8 cellular contexts compared by ENCODE assay signal in genomic region chr1:9910080-9910424, GRCh38. TPM values are rescaled to one million over a fixed set of nuclear protein-coding genes. Genes with fewer than 3 reads are reported as not detected.
DNase-seq lines count a peak whose midpoint lies in the region; ATAC-seq lines count a peak whose summit lies in the region.

Gene CTNNBIP1 (minus strand): TSS chr1:9910269. CDS start chr1:9872064, 38,205 bp downstream.

- intact Hi-C loops in posterior vena cava (cut with DNase I) = no loop called here

- DNase-seq in 8988T (peak; percentile 70), T-helper 17 cell (no peak), glomerular endothelial cell (ENCODE audit: extremely low read depth, low read depth, low spot score) (no peak), posterior vena cava (ENCODE audit: low spot score) (no peak), cortex of kidney (lab: John Stamatoyannopoulos, UW) (no peak)
- no peak for DNase-seq in NK-92 treated with Interleukin-12 subunit alpha and Interleukin-12 subunit beta, amount 100 ng/mL, for 24 hours (lab: John Stamatoyannopoulos, UW)

- peaks cover 32% of the 10 kb centered on the region for H3K4me1 Mint-ChIP-seq in T-helper 17 cell

- ATAC-seq in GM18909 (IDR thresholded peaks at IDR 0.05; ENCODE audit: poor library complexity, unreplicated experiment) (peak; percentile 80), HG03139 (IDR thresholded peaks at IDR 0.05; ENCODE audit: unreplicated experiment) (peak; percentile 81), T-helper 17 cell (peak; percentile 80)

- H3K4me3 Mint-ChIP-seq in T-helper 17 cell = peak within 1 kb of the TSS; percentile 99

- no peaks in the 10 kb centered on the region for H3K9me3 ChIP-seq in T-helper 17 cell (ENCODE audit: control insufficient read depth, low read length, poor library complexity, severe bottlenecking)

- peak within 1 kb of the TSS; percentile 93 for H3K27ac Mint-ChIP-seq in T-helper 17 cell

- no peaks in the 10 kb centered on the region for H3K27me3 Mint-ChIP-seq in T-helper 17 cell

- no peaks in the 10 kb centered on the region for H3K36me3 Mint-ChIP-seq in T-helper 17 cell (ENCODE audit: low read depth)

RNA-seq across cellular contexts. Expression of gene CTNNBIP1, which starts in this region (rescaled TPM):
- 10 to 100 TPM in 1 of 2 donors, 1 to 10 TPM in 1; 9.2 to 10.5 TPM for total RNA-seq in T-helper 17 cell
- total RNA-seq in glomerular endothelial cell = 58.3 and 69.6 TPM in 2 replicates
- 10 to 100 TPM; 13.9 to 18.3 TPM for total RNA-seq in posterior vena cava
